Comparison of ENCODE assay signal across 28 cellular contexts in the genomic region with DNA sequence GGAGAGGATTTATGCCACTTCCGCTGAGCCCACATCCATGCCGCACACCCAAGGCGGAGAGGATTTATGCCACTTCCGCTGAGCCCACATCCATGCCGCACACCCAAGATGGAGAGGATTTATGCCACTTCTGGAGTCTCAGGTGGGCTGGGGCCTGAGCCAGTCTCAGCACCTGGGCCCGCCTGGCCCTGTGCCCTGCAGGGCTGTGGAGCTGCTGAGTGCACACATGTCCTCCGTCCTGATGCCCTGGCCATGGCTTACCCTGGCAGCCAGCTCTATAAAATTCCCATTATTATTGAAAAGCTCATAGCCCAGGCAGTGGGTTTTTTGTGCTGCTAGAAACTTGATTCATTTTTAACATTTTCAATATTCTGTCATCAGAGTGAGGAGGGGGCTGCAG.
"Had no signal": no experiment of that assay in that cellular context is flagged by ENCODE, and none has a peak within 500 bp of the region (broad histone marks: within the 10 kb centered on the region; RNA-seq: fewer than 3 reads in every experiment).

No MANE protein-coding gene starts in this region.

- H3K27me3 ChIP-seq: adrenal gland, body of pancreas, dorsolateral prefrontal cortex, gastrocnemius medialis had no signal

- H3K36me3 ChIP-seq: gastrocnemius medialis, WERI-Rb-1 had no signal

- DNase-seq: activated B cell treated with CpG ODN at 0.5 μM for 24 hours; activated CD4-positive, alpha-beta memory T cell treated with anti-CD3 and anti-CD28 coated beads for 36 hours; activated CD4-positive, alpha-beta T cell treated with anti-CD3 and anti-CD28 coated beads for 48 hours; activated CD8-positive, alpha-beta memory T cell treated with anti-CD3 and anti-CD28 coated beads, Interleukin-2, amount 10 ng/mL, durations not matched to agents 7 days and 5 days; activated CD8-positive, alpha-beta memory T cell treated with anti-CD3 and anti-CD28 coated beads, Interleukin-2, amount 50 U/mL, for 4 hours; activated CD8-positive, alpha-beta T cell treated with anti-CD3 and anti-CD28 coated beads, Interleukin-2, amount 10 ng/mL, durations not matched to agents 7 days and 5 days; activated effector memory CD4-positive, alpha-beta T cell treated with anti-CD3 and anti-CD28 coated beads, Interleukin-2, amount 50 U/mL, for 16 hours; activated naive CD4-positive, alpha-beta T cell treated with anti-CD3 and anti-CD28 coated beads for 36 hours; activated naive CD8-positive, alpha-beta T cell treated with anti-CD3 and anti-CD28 coated beads for 36 hours; activated naive CD8-positive, alpha-beta T cell treated with anti-CD3 and anti-CD28 coated beads, Interleukin-2, amount 50 U/mL, for 24 hours; activated T-cell treated with anti-CD3 and anti-CD28 coated beads, Interleukin-2, amount 50 U/mL, for 1 hour; activated T-cell treated with anti-CD3 and anti-CD28 coated beads, Interleukin-2, amount 50 U/mL, for 48 hours; adrenal gland; amygdala; aorta; body of pancreas; cerebellar nuclear complex; effector memory CD4-positive, alpha-beta T cell; foreskin fibroblast; gastrocnemius medialis; glutamatergic neuron; T-helper 1 cell; T-helper 17 cell; T1000; WERI-Rb-1 had no signal

- H3K27ac ChIP-seq: adrenal gland, body of pancreas, coronary artery, dorsolateral prefrontal cortex, gastrocnemius medialis, WERI-Rb-1 had no signal

- H3K9me3 ChIP-seq: adrenal gland, body of pancreas, gastrocnemius medialis had no signal

- ATAC-seq: activated CD4-positive, CD25-positive, alpha-beta regulatory T cell treated with anti-CD3 and anti-CD28 coated beads, Interleukin-2, amount 50 U/mL, for 24 hours; activated CD8-positive, alpha-beta memory T cell treated with anti-CD3 and anti-CD28 coated beads, Interleukin-2, amount 10 ng/mL, durations not matched to agents 7 days and 5 days; activated CD8-positive, alpha-beta T cell treated with anti-CD3 and anti-CD28 coated beads, Interleukin-2, amount 10 ng/mL, durations not matched to agents 7 days and 5 days; activated naive CD8-positive, alpha-beta T cell treated with anti-CD3 and anti-CD28 coated beads, Interleukin-2, amount 50 U/mL, for 24 hours; body of pancreas; gastrocnemius medialis; T-helper 17 cell had no signal

- H3K4me3 ChIP-seq: adrenal gland, body of pancreas, coronary artery, dorsolateral prefrontal cortex, gastrocnemius medialis had no signal

- H3K4me1 ChIP-seq: adrenal gland, body of pancreas, gastrocnemius medialis had no signal
